In genomic region chr1:231603598-231604275, GRCh38 we compare ENCODE assay signal across 8 cellular contexts. TPM values are rescaled to one million over a fixed set of nuclear protein-coding genes. Genes with fewer than 3 reads are reported as not detected.
A peak's percentile ranks its signal among the peaks of the same experiment; 100 is the strongest.
DNase-seq lines count a peak whose midpoint lies in the region; ATAC-seq and TF ChIP-seq lines count a peak whose summit lies in the region.

No MANE protein-coding gene starts in this region.

- ATAC-seq in HG03064 (IDR thresholded peaks at IDR 0.05; ENCODE audit: low read depth, unreplicated experiment) (peak; percentile 74), mucosa of descending colon (peak; percentile 87), aorta (ENCODE audit: low FRiP score) (peak; percentile 66)

- CTCF ChIA-PET in A673 (lab: Charles Lee) = interaction anchor here (0.6 to 0.9 kb wide), 3 partner anchors 247 to 279 kb away, joined by 4 to 5 read pairs (median 4); partner anchors contain the start of genes EXOC8 and SPRTN

- 33 to 37% methylated on average over 3 to 8 of the region's 8 CpGs for WGBS in endodermal cell (ENCODE audit: insufficient coverage in 1 of 2, insufficient read length in 1 of 2), 2 experiments
- WGBS in aorta, 2 donors = 29 to 30% methylated on average over 8 of the region's 8 CpGs

- H3K36me3 ChIP-seq in A673 (ENCODE audit: insufficient read depth, low read length, poor library complexity, severe bottlenecking) (no peaks in the 10 kb centered on the region), endodermal cell (ENCODE audit: control insufficient read depth, insufficient read depth, low read length) (no peaks in the 10 kb centered on the region), mucosa of descending colon (ENCODE audit: low read depth) (no peaks in the 10 kb centered on the region), aorta (ENCODE audit: control insufficient read depth in 1 of 2, insufficient read depth in 2 of 2, low read length in 1 of 2) (no peaks in the 10 kb centered on the region)

- intact Hi-C loops in A673 (cut with micrococcal nuclease; ENCODE audit: unreplicated experiment) (loop anchor here (5.0 to 10.0 kb wide), 4 partner anchors 181 to 806 kb away; partner anchors contain the start of genes EGLN1 and GNPAT), mucosa of descending colon (cut with DNase I, micrococcal nuclease) (no loop called here), aorta (cut with DNase I) (no loop called here)

- H3K4me1 ChIP-seq in A673 (ENCODE audit: insufficient read depth, low read length, poor library complexity, severe bottlenecking) (no peaks in the 10 kb centered on the region), endodermal cell (ENCODE audit: control insufficient read depth, insufficient read depth, low read length) (no peaks in the 10 kb centered on the region), mucosa of descending colon (ENCODE audit: low read depth) (no peaks in the 10 kb centered on the region), aorta (ENCODE audit: control insufficient read depth in 1 of 2, insufficient read depth in 2 of 2, low read length in 2 of 2) (peaks cover 0 to 1% of the 10 kb centered on the region in 2 donors)

- H3K4me3 ChIP-seq in A673 (ENCODE audit: low read depth, low read length, poor library complexity, severe bottlenecking) (peak overlapping the region; percentile 45), GM08714 (ENCODE audit: low read length) (peak overlapping the region; percentile 99; the same call in 1 of the 2 replicates), endodermal cell (ENCODE audit: low read length) (no peak overlapping the region), mucosa of descending colon (no peak overlapping the region), aorta (ENCODE audit: low read length in 2 of 2) (peak overlapping the region; percentile 64 to 79)

- peak overlapping the region; percentile 1 for H3K27ac ChIP-seq in A673 (ENCODE audit: low read depth, low read length, poor library complexity, severe bottlenecking)
- H3K27ac ChIP-seq in endodermal cell (ENCODE audit: low read depth, low read length) = no peak overlapping the region
- no peak overlapping the region for H3K27ac ChIP-seq in aorta (ENCODE audit: low read depth in 1 of 2, low read length in 2 of 2)

- peaks cover 27% of the 10 kb centered on the region for H3K27me3 Mint-ChIP-seq in endodermal cell (ENCODE audit: insufficient read depth)

- peak overlapping the region; percentile 30 for H3K4me3 Mint-ChIP-seq in endodermal cell

- DNase-seq in A673 (ENCODE audit: low spot score) = peak; percentile 89
- DNase-seq in NCI-H2107 treated with DMSO at 0.1 percent for 48 hours (lab: John Stamatoyannopoulos, UW; ENCODE audit: unreplicated experiment) = peak; percentile 89
- DNase-seq in UCSD-AML1 (lab: John Stamatoyannopoulos, UW; ENCODE audit: unreplicated experiment) = peak; percentile 24
- DNase-seq in endodermal cell = peak; percentile 72
- DNase-seq in mucosa of descending colon = peak in 1 of 3 donors; percentile 69
- no peak for DNase-seq in aorta

- H3K27me3 ChIP-seq in A673 (replicated peaks; ENCODE audit: insufficient read depth, low read depth, low read length, poor library complexity) = no peaks in the 10 kb centered on the region
- no peaks in the 10 kb centered on the region for H3K27me3 ChIP-seq in endodermal cell (ENCODE audit: control insufficient read depth, insufficient read depth, low read length, poor library complexity, severe bottlenecking)
- H3K27me3 ChIP-seq in aorta (ENCODE audit: control insufficient read depth in 1 of 2, insufficient read depth in 2 of 2, low read length in 1 of 2) = no peaks in the 10 kb centered on the region

- no peak overlapping the region for H3K27ac Mint-ChIP-seq in endodermal cell

- POLR2A ChIA-PET in A673 (lab: Charles Lee; ENCODE audit: low non-redundant PET) = no interaction called here

- H3K9me3 Mint-ChIP-seq in endodermal cell = no peaks in the 10 kb centered on the region

- peaks cover 4% of the 10 kb centered on the region for H3K9me3 ChIP-seq in A673 (ENCODE audit: low read depth, low read length, poor library complexity, severe bottlenecking)
- no peaks in the 10 kb centered on the region for H3K9me3 ChIP-seq in endodermal cell (ENCODE audit: control insufficient read depth, low read length)
- no peaks in the 10 kb centered on the region for H3K9me3 ChIP-seq in mucosa of descending colon
- H3K9me3 ChIP-seq in aorta (ENCODE audit: control insufficient read depth, low read length) = no peaks in the 10 kb centered on the region

- H3K9ac ChIP-seq in endodermal cell (ENCODE audit: extremely low read depth, low read length, poor library complexity, severe bottlenecking) = no peak overlapping the region

- no TSS peak for BruUV-seq in A673 (replicated peaks; lab: Mats Ljungman, UMichigan)

- H3K4me1 Mint-ChIP-seq in endodermal cell = peaks cover 4% of the 10 kb centered on the region

- no peaks in the 10 kb centered on the region for H3K36me3 Mint-ChIP-seq in endodermal cell (ENCODE audit: low read depth)

- TF ChIP-seq CTCF in A673 (conservative IDR thresholded peaks at IDR 0.05; ENCODE audit: low read depth, low read length) = peak; percentile 82
- TF ChIP-seq CTCF in endodermal cell (conservative IDR thresholded peaks at IDR 0.05) = peak; percentile 87
- peak; percentile 52 for TF ChIP-seq CTCF in mucosa of descending colon (IDR thresholded peaks at IDR 0.05)

RNA-seq across cellular contexts. Expression of gene DISC1, which starts 22.9 kb away (rescaled TPM):
- total RNA-seq in A673 (2021) (1.8 and 3.0 TPM in 2 replicates), endodermal cell (1 to 10 TPM; 8.0 to 9.4 TPM), mucosa of descending colon (10 to 100 TPM in 1 of 3 donors, 1 to 10 TPM in 2; 4.8 to 11.3 (median 8.9) TPM), aorta (10 to 100 TPM; 10.9 to 31.7 TPM)
- polyA plus RNA-seq in endodermal cell (2013, experiment 1 of 2) = 2.3 TPM
- 2.2 TPM for polyA plus RNA-seq in endodermal cell (2013, experiment 2 of 2)
- 1 to 10 TPM in 1 of 2 donors, under 1 TPM in 1; 0.64 to 1.0 TPM for polyA plus RNA-seq in aorta

Comparison
In these comparisons a context has a peak if more than half of its experiments do, and no peak if none do; other contexts are left out.
1. DNase-seq: peak in A673 (single experiment), NCI-H2107 treated with DMSO at 0.1 percent for 48 hours (single experiment), UCSD-AML1 (single experiment) and endodermal cell (single experiment); none in aorta (0 of 2).
2. H3K4me3 ChIP-seq: peak in A673 (single experiment), GM08714 (single experiment) and aorta (2 of 2); none in endodermal cell (single experiment) and mucosa of descending colon (single experiment).
3. Peak in every context shown above with its lines, with median percentiles within 50 percentile points of each other: CTCF ChIP-seq and ATAC-seq.